29 cellular contexts compared by ENCODE assay signal in the genomic region with DNA sequence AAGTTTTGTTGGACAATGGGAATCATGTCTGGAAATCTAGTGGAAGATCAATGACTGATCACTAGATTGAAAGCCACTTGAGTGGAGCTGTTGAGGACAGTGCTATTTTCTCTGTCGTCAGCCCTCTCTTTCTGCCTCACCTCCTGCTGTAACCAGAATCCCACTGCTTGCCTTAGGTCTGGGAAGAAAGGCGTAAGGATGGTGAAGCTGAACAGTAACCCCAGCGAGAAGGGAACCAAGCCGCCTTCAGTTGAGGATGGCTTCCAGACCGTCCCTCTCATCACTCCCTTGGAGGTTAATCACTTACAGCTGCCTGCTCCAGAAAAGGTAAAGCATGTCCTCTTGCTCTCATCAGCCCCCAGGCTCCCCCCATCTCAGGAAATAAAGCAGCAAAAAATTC. TPM values are rescaled to one million over a fixed set of nuclear protein-coding genes. Genes with fewer than 3 reads are reported as not detected.
A peak's percentile ranks its signal among the peaks of the same experiment; 100 is the strongest.
DNase-seq lines count a peak whose midpoint lies in the region; ATAC-seq and TF ChIP-seq lines count a peak whose summit lies in the region.
"Had no signal": no experiment of that assay in that cellular context is flagged by ENCODE, and none has a peak within 500 bp of the region (broad histone marks: within the 10 kb centered on the region; RNA-seq: fewer than 3 reads in every experiment).

No MANE protein-coding gene starts in this region.

- peak overlapping the region in 35 of 59 donors; percentile 4 to 84 (median 64) for H3K27ac ChIP-seq in dorsolateral prefrontal cortex
- H3K27ac ChIP-seq: HL-60, KMS-11, PC-9, SJCRH30 had no signal

- H3K36me3 Mint-ChIP-seq in activated naive CD8-positive, alpha-beta T cell treated with anti-CD3 and anti-CD28 coated beads, Interleukin-2, amount 50 U/mL, for 24 hours (ENCODE audit: low read depth) = no peaks in the 10 kb centered on the region
- H3K36me3 Mint-ChIP-seq: IgD-negative memory B cell had no signal

- peaks cover 0 to 5% (median 0%) of the 10 kb centered on the region in 45 donors for H3K27me3 ChIP-seq in dorsolateral prefrontal cortex
- H3K27me3 ChIP-seq: SJCRH30 had no signal

- H3K4me1 Mint-ChIP-seq in activated naive CD8-positive, alpha-beta T cell treated with anti-CD3 and anti-CD28 coated beads, Interleukin-2, amount 50 U/mL, for 24 hours = no peaks in the 10 kb centered on the region
- H3K4me1 Mint-ChIP-seq: IgD-negative memory B cell had no signal

- H3K4me3 Mint-ChIP-seq in activated naive CD8-positive, alpha-beta T cell treated with anti-CD3 and anti-CD28 coated beads, Interleukin-2, amount 50 U/mL, for 24 hours = no peak overlapping the region
- H3K4me3 Mint-ChIP-seq: IgD-negative memory B cell had no signal

- intact Hi-C loops in dorsolateral prefrontal cortex (cut with DNase I) = loop anchor here (5.0 to 10.0 kb wide), 3 partner anchors 68 to 432 kb away; partner anchors contain the start of gene BOD1 (in 1 of the 2)

- peak overlapping the region in 56 of 59 donors; percentile 10 to 68 (median 51) for H3K4me3 ChIP-seq in dorsolateral prefrontal cortex
- H3K4me3 ChIP-seq: GM12878, PC-9, SJCRH30 had no signal

- DNase-seq in NCI-H2029 treated with DMSO at 0.1 percent for 48 hours (lab: John Stamatoyannopoulos, UW) (peak; percentile 42), NCI-H2029 (lab: John Stamatoyannopoulos, UW) (no peak), COLO668 (lab: John Stamatoyannopoulos, UW; ENCODE audit: unreplicated experiment) (peak; percentile 2), SK-N-DZ (ENCODE audit: low spot score) (peak; percentile 43), dorsolateral prefrontal cortex (peak in 1 of 10 donors; percentile 39)
- no peak for DNase-seq in activated naive CD8-positive, alpha-beta T cell treated with anti-CD3 and anti-CD28 coated beads, Interleukin-2, amount 50 U/mL, for 24 hours
- no peak for DNase-seq in central memory CD4-positive, alpha-beta T cell
- DNase-seq: 8988T, ACHN, GDM1, HCEC 1CT, NCI-H1048, NCI-H1417, NCI-H1694, NCI-H2081 treated with DMSO at 0.1 percent for 48 hours, NCI-H446, NCI-H526 treated with DMSO at 0.1 percent for 48 hours, PC-9, SJCRH30, T-helper 1 cell had no signal

- no peak for ATAC-seq in activated naive CD8-positive, alpha-beta T cell treated with anti-CD3 and anti-CD28 coated beads, Interleukin-2, amount 50 U/mL, for 24 hours
- no peak for ATAC-seq in GM19324 (IDR thresholded peaks at IDR 0.05; ENCODE audit: low FRiP score, unreplicated experiment)
- ATAC-seq: GM12878, Right ventricle myocardium inferior had no signal

- H3K27ac Mint-ChIP-seq in activated naive CD8-positive, alpha-beta T cell treated with anti-CD3 and anti-CD28 coated beads, Interleukin-2, amount 50 U/mL, for 24 hours = no peak overlapping the region
- H3K27ac Mint-ChIP-seq: IgD-negative memory B cell had no signal

- H3K27me3 Mint-ChIP-seq in activated naive CD8-positive, alpha-beta T cell treated with anti-CD3 and anti-CD28 coated beads, Interleukin-2, amount 50 U/mL, for 24 hours = peaks cover 20% of the 10 kb centered on the region

- H3K9me3 Mint-ChIP-seq in activated naive CD8-positive, alpha-beta T cell treated with anti-CD3 and anti-CD28 coated beads, Interleukin-2, amount 50 U/mL, for 24 hours = no peaks in the 10 kb centered on the region
- H3K9me3 Mint-ChIP-seq: IgD-negative memory B cell had no signal

- no peak for TF ChIP-seq CTCF in dorsolateral prefrontal cortex (IDR thresholded peaks at IDR 0.05 in 54 of 56, conservative IDR thresholded peaks at IDR 0.05 in 2 of 56; ENCODE audit: low read depth in 1 of 56, partially characterized antibody in 56 of 56)

RNA-seq across cellular contexts. Expression of gene NSG2, which starts 1.1 kb away (rescaled TPM):
- polyA plus RNA-seq in SK-N-DZ (2014; cell fraction: cytosol; rRNA removed) = 75.1 and 78.2 TPM in 2 replicates
- polyA plus RNA-seq in SK-N-DZ (2014; cell fraction: nucleus; rRNA removed) = 18.4 and 23.6 TPM in 2 replicates
- 100 to 1,000 TPM in 117 of 120 experiments, 10 to 100 TPM in 3; 56.1 to 461 (median 222) TPM for total RNA-seq in dorsolateral prefrontal cortex
- total RNA-seq: GM12878, PC-9, RPMI7951, SJCRH30 had no signal
- polyA plus RNA-seq: IgD-negative memory B cell had no signal

RNA-seq across cellular contexts. Expression of gene C5orf47, which starts 57.6 kb away (rescaled TPM):
- polyA plus RNA-seq in SK-N-DZ (2014; cell fraction: cytosol; rRNA removed) = 0.26 TPM in 1 of 2 replicates, not detected in the other
- polyA plus RNA-seq in SK-N-DZ (2014; cell fraction: nucleus; rRNA removed) = not detected in 2 replicates
- 1 to 10 TPM in 1 of 120 experiments, under 1 TPM in 87, not detected in 32; 0.13 to 1.0 (median 0.43) TPM for total RNA-seq in dorsolateral prefrontal cortex
- total RNA-seq: GM12878, H1, PC-9, RPMI7951, SJCRH30 had no signal
- polyA plus RNA-seq: BJ, IgD-negative memory B cell had no signal

Comparison
In these comparisons a context has a peak if more than half of its experiments do, and no peak if none do; other contexts are left out.
1. DNase-seq: peak in NCI-H2029 treated with DMSO at 0.1 percent for 48 hours (single experiment), COLO668 (single experiment) and SK-N-DZ (single experiment); none in NCI-H2029 (single experiment), activated naive CD8-positive, alpha-beta T cell treated with anti-CD3 and anti-CD28 coated beads, Interleukin-2, amount 50 U/mL, for 24 hours (single experiment) and central memory CD4-positive, alpha-beta T cell (single experiment).